In genomic region chr14:100653409-100653808, GRCh38 we compare ENCODE assay signal across 8 cellular contexts.
A peak's percentile ranks its signal among the peaks of the same experiment; 100 is the strongest.
DNase-seq lines count a peak whose midpoint lies in the region; ATAC-seq and TF ChIP-seq lines count a peak whose summit lies in the region.

No MANE protein-coding gene starts in this region.

- no peak overlapping the region for H3K4me3 ChIP-seq in cardiac muscle cell
- no peak overlapping the region for H3K4me3 ChIP-seq in upper lobe of right lung

- TF ChIP-seq CTCF in cardiac muscle cell (IDR thresholded peaks at IDR 0.05; ENCODE audit: low read depth, low read length) (peak; percentile 45), upper lobe of right lung (IDR thresholded peaks at IDR 0.05) (peak; percentile 42)
- peak; percentile 64 for TF ChIP-seq CTCF in activated CD8-positive, alpha-beta T cell treated with anti-CD3 and anti-CD28 coated beads for 36 hours (IDR thresholded peaks at IDR 0.05)

- DNase-seq in cardiac muscle cell (ENCODE audit: low read depth in 1 of 2, low spot score in 1 of 2) = no peak
- DNase-seq in cardiac septum (ENCODE audit: low spot score) = no peak
- DNase-seq in activated CD8-positive, alpha-beta T cell treated with anti-CD3 and anti-CD28 coated beads for 36 hours = peak; percentile 44
- peak; percentile 66 for DNase-seq in iPS-NIHi11 (ENCODE audit: low spot score)
- DNase-seq in upper lobe of right lung = no peak
- DNase-seq in NCI-H2227 (lab: John Stamatoyannopoulos, UW; ENCODE audit: unreplicated experiment) = no peak
- no peak for DNase-seq in hypothalamus (lab: John Stamatoyannopoulos, UW)

- H3K36me3 Mint-ChIP-seq in activated CD8-positive, alpha-beta T cell treated with anti-CD3 and anti-CD28 coated beads for 36 hours (ENCODE audit: low read depth) = no peaks in the 10 kb centered on the region

- H3K4me3 Mint-ChIP-seq in activated CD8-positive, alpha-beta T cell treated with anti-CD3 and anti-CD28 coated beads for 36 hours = no peak overlapping the region

- no peaks in the 10 kb centered on the region for H3K9me3 ChIP-seq in cardiac muscle cell (ENCODE audit: low read depth)
- H3K9me3 ChIP-seq in upper lobe of right lung = no peaks in the 10 kb centered on the region

- ATAC-seq in activated CD8-positive, alpha-beta T cell treated with anti-CD3 and anti-CD28 coated beads for 36 hours = no peak
- ATAC-seq in upper lobe of right lung = no peak
- no peak for ATAC-seq in HG03442 (IDR thresholded peaks at IDR 0.05; ENCODE audit: unreplicated experiment)

- intact Hi-C loops in cardiac septum (cut with DNase I) = no loop called here
- intact Hi-C loops in activated CD8-positive, alpha-beta T cell treated with anti-CD3 and anti-CD28 coated beads for 36 hours (cut with micrococcal nuclease) = no loop called here
- intact Hi-C loops in upper lobe of right lung (cut with DNase I) = no loop called here

- no peaks in the 10 kb centered on the region for H3K36me3 ChIP-seq in cardiac muscle cell
- H3K36me3 ChIP-seq in upper lobe of right lung = no peaks in the 10 kb centered on the region

- H3K27me3 ChIP-seq in cardiac muscle cell (peaks cover 13% of the 10 kb centered on the region), upper lobe of right lung (peaks cover 22% of the 10 kb centered on the region)

- H3K27me3 Mint-ChIP-seq in activated CD8-positive, alpha-beta T cell treated with anti-CD3 and anti-CD28 coated beads for 36 hours = peaks cover 15% of the 10 kb centered on the region

- H3K4me1 ChIP-seq in cardiac muscle cell (ENCODE audit: low read depth) = no peaks in the 10 kb centered on the region
- no peaks in the 10 kb centered on the region for H3K4me1 ChIP-seq in upper lobe of right lung

- CTCF ChIA-PET in activated CD8-positive, alpha-beta T cell treated with anti-CD3 and anti-CD28 coated beads for 36 hours (lab: Charles Lee) = interaction anchor here (0.8 to 6.0 kb wide), 30 partner anchors 8 to 276 kb away, joined by 3 to 83 read pairs (median 4); no protein-coding TSS in a partner anchor

- H3K9me3 Mint-ChIP-seq in activated CD8-positive, alpha-beta T cell treated with anti-CD3 and anti-CD28 coated beads for 36 hours = no peaks in the 10 kb centered on the region

- no peak overlapping the region for H3K27ac Mint-ChIP-seq in activated CD8-positive, alpha-beta T cell treated with anti-CD3 and anti-CD28 coated beads for 36 hours

- peaks cover 5% of the 10 kb centered on the region for H3K4me1 Mint-ChIP-seq in activated CD8-positive, alpha-beta T cell treated with anti-CD3 and anti-CD28 coated beads for 36 hours (ENCODE audit: low read depth)

- no peak overlapping the region for H3K27ac ChIP-seq in cardiac muscle cell
- H3K27ac ChIP-seq in upper lobe of right lung = no peak overlapping the region

- POLR2A ChIA-PET in activated CD8-positive, alpha-beta T cell treated with anti-CD3 and anti-CD28 coated beads for 36 hours (lab: Charles Lee) = no interaction called here

Comparison
In these comparisons a context has a peak if more than half of its experiments do, and no peak if none do; other contexts are left out.
1. DNase-seq: peak in activated CD8-positive, alpha-beta T cell treated with anti-CD3 and anti-CD28 coated beads for 36 hours (single experiment) and iPS-NIHi11 (single experiment); none in cardiac muscle cell (0 of 2), cardiac septum (single experiment), upper lobe of right lung (single experiment), NCI-H2227 (single experiment) and hypothalamus (0 of 51).
2. Peak in every context shown above with its lines, with median percentiles within 50 percentile points of each other: CTCF ChIP-seq.